In genomic region chr4:21386166-21386780, GRCh38 we compare ENCODE assay signal across 24 cellular contexts.
A peak's percentile ranks its signal among the peaks of the same experiment; 100 is the strongest.
DNase-seq lines count a peak whose midpoint lies in the region; ATAC-seq and TF ChIP-seq lines count a peak whose summit lies in the region.
"Had no signal": no experiment of that assay in that cellular context is flagged by ENCODE, and none has a peak within 500 bp of the region (broad histone marks: within the 10 kb centered on the region; RNA-seq: fewer than 3 reads in every experiment).

No MANE protein-coding gene starts in this region.

- no peaks in the 10 kb centered on the region for H3K79me2 ChIP-seq in mammary epithelial cell (ENCODE audit: insufficient read depth, low read length)

- no peaks in the 10 kb centered on the region for H4K20me1 ChIP-seq in mammary epithelial cell (ENCODE audit: insufficient read depth, low read length)
- H4K20me1 ChIP-seq: BLaER1 had no signal

- H3K36me3 ChIP-seq in RWPE2 (ENCODE audit: low read depth) (no peaks in the 10 kb centered on the region), mammary epithelial cell (ENCODE audit: insufficient read depth, low read length) (no peaks in the 10 kb centered on the region), mucosa of descending colon (ENCODE audit: low read depth) (no peaks in the 10 kb centered on the region)
- H3K36me3 ChIP-seq: BE2C, BLaER1 had no signal

- H3K9me3 ChIP-seq in RWPE2 (ENCODE audit: severe bottlenecking) (no peaks in the 10 kb centered on the region), mammary epithelial cell (replicated peaks; ENCODE audit: insufficient read depth, low read length) (no peaks in the 10 kb centered on the region), mucosa of descending colon (no peaks in the 10 kb centered on the region)
- H3K9me3 ChIP-seq: BE2C, BLaER1 had no signal

- TF ChIP-seq CTCF in RWPE2 (IDR thresholded peaks at IDR 0.05; ENCODE audit: poor library complexity, severe bottlenecking): no peak
- TF ChIP-seq CTCF in mammary epithelial cell (conservative IDR thresholded peaks at IDR 0.05 in 1 of 2, IDR thresholded peaks at IDR 0.05 in 1 of 2; ENCODE audit: extremely low read depth in 1 of 2, insufficient read depth in 1 of 2, low read depth in 1 of 2, low read length in 2 of 2): no peak
- no peak for TF ChIP-seq CTCF in mucosa of descending colon (IDR thresholded peaks at IDR 0.05)
- no peak for TF ChIP-seq CTCF in retinal pigment epithelial cell (conservative IDR thresholded peaks at IDR 0.05; ENCODE audit: low read depth, low read length)

- dilution Hi-C loops in mammary epithelial cell (cut with HindIII; ENCODE audit: low sequenced_read_pairs): no loop called here

- H3K9ac ChIP-seq in mammary epithelial cell (ENCODE audit: insufficient read depth, low read length): no peak overlapping the region
- H3K9ac ChIP-seq: BLaER1 had no signal

- WGBS in mammary epithelial cell (ENCODE audit: low coverage, missing lambda C conversion rate): 58% methylated on average over 3 of the region's 3 CpGs

- intact Hi-C loops in mammary epithelial cell (cut with micrococcal nuclease) (no loop called here), mucosa of descending colon (cut with DNase I, micrococcal nuclease) (no loop called here)

- H3K4me3 ChIP-seq in RWPE2 (ENCODE audit: severe bottlenecking) (no peak overlapping the region), mammary epithelial cell (replicated peaks in 1 of 3; ENCODE audit: insufficient read depth in 1 of 3, low read depth in 2 of 3, low read length in 3 of 3) (no peak overlapping the region), mucosa of descending colon (no peak overlapping the region), retinal pigment epithelial cell (ENCODE audit: low read length) (no peak overlapping the region)
- H3K4me3 ChIP-seq: BLaER1, GM12878 had no signal

- no peak for DNase-seq in RWPE2 (ENCODE audit: low spot score)
- peak; percentile 2 for DNase-seq in mammary epithelial cell
- no peak for DNase-seq in mucosa of descending colon
- peak; percentile 10 for DNase-seq in retinal pigment epithelial cell (ENCODE audit: low read depth)
- DNase-seq in OCI-M1 (lab: John Stamatoyannopoulos, UW): no peak
- DNase-seq in NCI-H226: no peak
- DNase-seq in NCI-H146 (lab: John Stamatoyannopoulos, UW): no peak
- DNase-seq: 8988T; ACHN; BE2C; C1 segment of cervical spinal cord; CD4-positive, alpha-beta memory T cell; CD4-positive, CD25-positive, alpha-beta regulatory T cell; CD8-positive, alpha-beta memory T cell; COR-L47; DMS 273 treated with DMSO at 0.1 percent for 48 hours; DMS153; DMS53; DMS79; DND-41; EL; GDM1 had no signal

- CTCF ChIA-PET in mammary epithelial cell (lab: Charles Lee; ENCODE audit: low non-redundant PET): no interaction called here

- ATAC-seq in RWPE2 (ENCODE audit: low read depth) (peak; percentile 59), mucosa of descending colon (peak; percentile 68)
- ATAC-seq: GM12878 had no signal

- H3K4me2 ChIP-seq in mammary epithelial cell (ENCODE audit: insufficient read depth, low read depth, low read length): no peak overlapping the region
- H3K4me2 ChIP-seq: BLaER1 had no signal

- no TSS peak for BruUV-seq in mammary epithelial cell (replicated peaks; lab: Mats Ljungman, UMichigan)

- H3K27ac ChIP-seq in RWPE2 (ENCODE audit: poor library complexity, severe bottlenecking) (peak overlapping the region; percentile 54), mammary epithelial cell (ENCODE audit: insufficient read depth, low read depth, low read length) (no peak overlapping the region)
- H3K27ac ChIP-seq: BLaER1 had no signal

- in situ Hi-C loops in mammary epithelial cell (cut with MboI; ENCODE audit: low sequenced_read_pairs in 2 of 2): no loop called here

- no peak overlapping the region for H2AFZ ChIP-seq in mammary epithelial cell (ENCODE audit: low read depth, low read length)

- H3K4me1 ChIP-seq in RWPE2 (ENCODE audit: insufficient read depth, poor library complexity, severe bottlenecking) (peaks cover 14% of the 10 kb centered on the region), mammary epithelial cell (ENCODE audit: insufficient read depth, low read length) (no peaks in the 10 kb centered on the region), mucosa of descending colon (ENCODE audit: low read depth) (no peaks in the 10 kb centered on the region)
- H3K4me1 ChIP-seq: BE2C, BLaER1 had no signal

- H3K27me3 ChIP-seq in RWPE2 (ENCODE audit: insufficient read depth, poor library complexity, severe bottlenecking) (no peaks in the 10 kb centered on the region), mammary epithelial cell (ENCODE audit: insufficient read depth, low read length) (peaks cover 3% of the 10 kb centered on the region)
- H3K27me3 ChIP-seq: BE2C, BLaER1 had no signal

Comparison
In these comparisons a context has a peak if more than half of its experiments do, and no peak if none do; other contexts are left out.
1. DNase-seq: peak in mammary epithelial cell (single experiment) and retinal pigment epithelial cell (single experiment); none in RWPE2 (single experiment), mucosa of descending colon (0 of 3), OCI-M1 (single experiment), NCI-H226 (single experiment) and NCI-H146 (single experiment).